In the genomic region with DNA sequence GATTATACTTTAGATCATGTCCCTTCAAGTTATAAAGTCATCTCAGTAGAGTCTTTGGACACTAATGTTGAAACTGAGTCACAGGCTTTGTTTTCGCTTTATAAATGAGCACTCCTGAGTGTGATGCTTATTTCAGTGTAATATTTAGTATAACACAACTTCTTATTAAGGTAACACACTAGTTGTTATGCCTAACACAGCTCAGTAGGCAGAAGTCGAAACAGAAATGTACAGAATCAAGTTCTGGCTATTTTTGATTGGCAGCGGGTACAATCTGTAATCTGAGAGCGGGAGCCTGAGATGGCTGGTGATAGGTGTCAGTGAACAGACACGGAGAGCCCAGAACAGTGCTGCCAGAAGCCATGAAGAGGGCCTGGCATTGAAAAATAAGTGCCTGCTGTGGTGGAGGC, we compare ENCODE assay signal across 18 cellular contexts. TPM values are rescaled to one million over a fixed set of nuclear protein-coding genes. Genes with fewer than 3 reads are reported as not detected.
A peak's percentile ranks its signal among the peaks of the same experiment; 100 is the strongest.
DNase-seq lines count a peak whose midpoint lies in the region; ATAC-seq and TF ChIP-seq lines count a peak whose summit lies in the region.
"Had no signal": no experiment of that assay in that cellular context is flagged by ENCODE, and none has a peak within 500 bp of the region (broad histone marks: within the 10 kb centered on the region; RNA-seq: fewer than 3 reads in every experiment).

No MANE protein-coding gene starts in this region.

- peak; percentile 55 for ATAC-seq in GM19351 (IDR thresholded peaks at IDR 0.05; ENCODE audit: unreplicated experiment)
- peak; percentile 28 for ATAC-seq in activated B cell treated with CpG ODN at 0.5 μM for 24 hours (ENCODE audit: low read depth)
- ATAC-seq in memory B cell (ENCODE audit: low read depth), result no peak
- no peak for ATAC-seq in HG02571 (IDR thresholded peaks at IDR 0.05; ENCODE audit: unreplicated experiment)
- ATAC-seq in HG03139 (IDR thresholded peaks at IDR 0.05; ENCODE audit: unreplicated experiment), result no peak
- ATAC-seq: lower lobe of right lung, PC-3 had no signal

- intact Hi-C loops in activated B cell treated with CpG ODN at 0.5 μM for 24 hours (cut with micrococcal nuclease), result loop anchor here (2.0 kb wide), 1 partner anchor 14 kb away; no protein-coding TSS in a partner anchor

- H3K9me3 Mint-ChIP-seq in activated B cell treated with CpG ODN at 0.5 μM for 24 hours (no peaks in the 10 kb centered on the region), memory B cell (no peaks in the 10 kb centered on the region)
- H3K9me3 Mint-ChIP-seq: dendritic cell treated with granulocyte-macrophage colony-stimulating factor and Interleukin-4, amounts not matched to agents 40 ng/mL and 50 ng/mL, for 4 days had no signal

- H3K27ac Mint-ChIP-seq in activated B cell treated with CpG ODN at 0.5 μM for 24 hours (no peak overlapping the region), memory B cell (peak overlapping the region; percentile 14)
- H3K27ac Mint-ChIP-seq: neural progenitor cell had no signal

- CTCF ChIA-PET in activated B cell treated with CpG ODN at 0.5 μM for 24 hours (lab: Charles Lee), result no interaction called here

- DNase-seq in NCI-H2171 treated with DMSO at 0.1 percent for 48 hours (lab: John Stamatoyannopoulos, UW) (peak; percentile 14), NCI-H2171 (lab: John Stamatoyannopoulos, UW) (no peak), activated B cell treated with CpG ODN at 0.5 μM for 24 hours (no peak), memory B cell (ENCODE audit: low spot score in 2 of 2) (no peak), NCI-H748 (lab: John Stamatoyannopoulos, UW; ENCODE audit: unreplicated experiment) (no peak)
- DNase-seq: 8988T, COR-L47, hypothalamus, lower lobe of right lung, MG63, NCI-H2227 treated with DMSO at 0.1 percent for 48 hours, PC-3, tibial artery had no signal

- H3K36me3 Mint-ChIP-seq in activated B cell treated with CpG ODN at 0.5 μM for 24 hours (ENCODE audit: low read depth) (peaks cover 12% of the 10 kb centered on the region), memory B cell (peaks cover 3% of the 10 kb centered on the region)

- H3K4me1 Mint-ChIP-seq in activated B cell treated with CpG ODN at 0.5 μM for 24 hours (peaks cover 87% of the 10 kb centered on the region), memory B cell (peaks cover 64% of the 10 kb centered on the region)

- H3K27me3 Mint-ChIP-seq in activated B cell treated with CpG ODN at 0.5 μM for 24 hours, result no peaks in the 10 kb centered on the region
- H3K27me3 Mint-ChIP-seq in memory B cell, result no peaks in the 10 kb centered on the region
- H3K27me3 Mint-ChIP-seq: dendritic cell treated with granulocyte-macrophage colony-stimulating factor and Interleukin-4, amounts not matched to agents 40 ng/mL and 50 ng/mL, for 4 days had no signal

- no peak for TF ChIP-seq CTCF in activated B cell treated with CpG ODN at 0.5 μM for 24 hours (IDR thresholded peaks at IDR 0.05)

- POLR2A ChIA-PET in activated B cell treated with CpG ODN at 0.5 μM for 24 hours (lab: Charles Lee), result interaction anchor here (1.4 to 1.6 kb wide), 2 partner anchors 10 to 15 kb away, joined by 4 to 5 read pairs; no protein-coding TSS in a partner anchor

- H3K4me3 Mint-ChIP-seq in activated B cell treated with CpG ODN at 0.5 μM for 24 hours (no peak overlapping the region), memory B cell (peak overlapping the region; percentile 54)
- H3K4me3 Mint-ChIP-seq: dendritic cell treated with granulocyte-macrophage colony-stimulating factor and Interleukin-4, amounts not matched to agents 40 ng/mL and 50 ng/mL, for 4 days; neural progenitor cell had no signal

RNA-seq across cellular contexts. Expression of a gene that starts 11.4 kb away (rescaled TPM):
- total RNA-seq in activated B cell treated with CpG ODN at 0.5 μM for 24 hours, result 34.9 and 38.3 TPM in 2 replicates

Comparison
In these comparisons a context has a peak if more than half of its experiments do, and no peak if none do; other contexts are left out.
1. ATAC-seq: peak in GM19351 (single experiment) and activated B cell treated with CpG ODN at 0.5 μM for 24 hours (single experiment); none in memory B cell (single experiment), HG02571 (single experiment) and HG03139 (single experiment).